ENCODE assay signal across 34 cellular contexts in genomic region chr19:8498295-8498694, GRCh38. TPM values are rescaled to one million over a fixed set of nuclear protein-coding genes. Genes with fewer than 3 reads are reported as not detected.
"Had no signal": no experiment of that assay in that cellular context is flagged by ENCODE, and none has a peak within 500 bp of the region (broad histone marks: within the 10 kb centered on the region; RNA-seq: fewer than 3 reads in every experiment).

No MANE protein-coding gene starts in this region.

- ATAC-seq: activated CD8-positive, alpha-beta memory T cell treated with anti-CD3 and anti-CD28 coated beads, Interleukin-2, amount 10 ng/mL, durations not matched to agents 7 days and 5 days; activated naive CD8-positive, alpha-beta T cell treated with anti-CD3 and anti-CD28 coated beads, Interleukin-2, amount 50 U/mL, for 24 hours had no signal

- FAIRE-seq: bronchial epithelial cell had no signal

- H3K27ac ChIP-seq: VCaP had no signal

- DNase-seq: activated B cell treated with CpG ODN at 0.5 μM for 24 hours; activated CD4-positive, alpha-beta memory T cell treated with anti-CD3 and anti-CD28 coated beads, Interleukin-2, amount 10 ng/mL, durations not matched to agents 7 days and 5 days; activated CD4-positive, alpha-beta T cell treated with anti-CD3 and anti-CD28 coated beads for 4 hours; activated CD4-positive, CD25-positive, alpha-beta regulatory T cell treated with anti-CD3 and anti-CD28 coated beads, Interleukin-2, amount 50 U/mL, for 72 hours; activated CD8-positive, alpha-beta memory T cell treated with anti-CD3 and anti-CD28 coated beads for 24 hours; activated CD8-positive, alpha-beta memory T cell treated with anti-CD3 and anti-CD28 coated beads, Interleukin-2, amount 10 ng/mL, durations not matched to agents 7 days and 5 days; activated CD8-positive, alpha-beta memory T cell treated with anti-CD3 and anti-CD28 coated beads, Interleukin-2, amount 50 U/mL, for 48 hours; activated effector memory CD4-positive, alpha-beta T cell treated with Interleukin-2 at 50 U/mL for 16 hours; activated naive CD4-positive, alpha-beta T cell treated with anti-CD3 and anti-CD28 coated beads, Interleukin-2, amount 10 ng/mL, durations not matched to agents 7 days and 5 days; activated naive CD8-positive, alpha-beta T cell treated with anti-CD3 and anti-CD28 coated beads, Interleukin-2, amount 50 U/mL, for 24 hours; activated T-cell treated with anti-CD3 and anti-CD28 coated beads, Interleukin-2, amount 50 U/mL, for 48 hours; anterior cingulate cortex; caudate nucleus; Kasumi-1; KG1; MM.1S; MV-4-11; NCI-H1092; NCI-H1436 treated with DMSO at 0.1 percent for 48 hours; NCI-H1694 treated with DMSO at 0.1 percent for 48 hours; NCI-H2029 treated with DMSO at 0.1 percent for 48 hours; NCI-H2107; NCI-H2171; NCI-H510A; NCI-H526; NCI-H748 treated with DMSO at 0.1 percent for 48 hours; NK-92 treated with Interleukin-12 subunit alpha and Interleukin-12 subunit beta, amount 100 ng/mL, for 24 hours; Right ventricle myocardium superior; SW 1271; T-helper 1 cell; T-helper 2 cell; T-helper 9 cell had no signal

RNA-seq across cellular contexts. Expression of gene PRAM1, which starts 4.1 kb away (rescaled TPM):
- total RNA-seq: bronchial epithelial cell had no signal
